Comparison of ENCODE assay signal across 25 cellular contexts in genomic region chr2:175937216-175937615, GRCh38.
"Had no signal": no experiment of that assay in that cellular context is flagged by ENCODE, and none has a peak within 500 bp of the region (broad histone marks: within the 10 kb centered on the region; RNA-seq: fewer than 3 reads in every experiment).

No MANE protein-coding gene starts in this region.

- H3K36me3 ChIP-seq: colonic mucosa, prostate gland, thyroid gland had no signal

- H3K4me3 ChIP-seq: colonic mucosa, esophagus squamous epithelium, lower lobe of right lung, prostate gland, right atrium auricular region, stomach, thyroid gland, upper lobe of left lung had no signal

- FAIRE-seq: urothelium cell line had no signal

- H3K27ac ChIP-seq: colonic mucosa, esophagus squamous epithelium, lower lobe of right lung, prostate gland, right atrium auricular region, stomach, thyroid gland, upper lobe of left lung had no signal

- ATAC-seq: left ventricle myocardium superior; lower lobe of right lung; naive thymus-derived CD8-positive, alpha-beta T cell; sciatic nerve; stimulated activated effector memory CD8-positive, alpha-beta T cell treated with anti-CD3 and anti-CD28 coated beads, Interleukin-12 subunit alpha, Interleukin-12 subunit beta, amount 100 ng/mL, for 72 hours had no signal

- H3K9me3 ChIP-seq: colonic mucosa, esophagus squamous epithelium, lower lobe of right lung, prostate gland, right atrium auricular region, stomach, thyroid gland, upper lobe of left lung had no signal

- DNase-seq: colonic mucosa; effector memory CD4-positive, alpha-beta T cell; erythroblast; esophagus squamous epithelium; foreskin melanocyte; hypothalamus; immature natural killer cell; islet precursor cell; kidney glomerular epithelial cell; left ventricle myocardium superior; lower lobe of right lung; naive thymus-derived CD8-positive, alpha-beta T cell; nephron progenitor cell; nucleus accumbens; stimulated activated CD4-positive, alpha-beta T cell treated with anti-CD3 and anti-CD28 coated beads, Interleukin-2, amount 100 ng/mL, for 24 hours; stimulated activated CD4-positive, alpha-beta T cell treated with anti-CD3 and anti-CD28 coated beads, Interleukin-4, amount 100 ng/mL, for 24 hours; stimulated activated naive CD4-positive, alpha-beta T cell treated with Interleukin-2 at 50 U/mL for 16 hours; stomach; thyroid gland; upper lobe of left lung had no signal

- H3K27me3 ChIP-seq: colonic mucosa, esophagus squamous epithelium, right atrium auricular region, stomach, thyroid gland, upper lobe of left lung had no signal

- H3K4me1 ChIP-seq: colonic mucosa, esophagus squamous epithelium, lower lobe of right lung, prostate gland, right atrium auricular region, stomach, thyroid gland, upper lobe of left lung had no signal
